Comparison of ENCODE assay signal across 8 cellular contexts in the genomic region with DNA sequence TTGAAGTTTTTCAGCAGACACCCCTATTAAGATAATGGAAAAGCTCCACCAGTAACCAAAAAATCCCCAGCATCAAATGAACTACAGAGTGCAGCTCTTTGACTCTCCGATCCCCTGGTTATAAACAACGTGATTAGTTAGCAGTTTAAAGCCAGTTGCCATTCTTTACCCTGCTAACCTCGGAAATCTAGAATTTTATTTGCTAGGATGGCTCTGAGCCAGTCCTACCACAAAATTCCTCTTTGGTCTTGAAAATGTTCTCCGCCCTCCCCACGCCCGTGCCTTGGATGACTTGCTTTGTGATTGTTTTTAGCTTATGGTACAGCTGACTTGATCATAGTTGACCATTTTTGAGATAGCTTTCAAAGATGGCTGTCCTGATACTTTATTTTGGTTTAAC. TPM values are rescaled to one million over a fixed set of nuclear protein-coding genes. Genes with fewer than 3 reads are reported as not detected.
DNase-seq lines count a peak whose midpoint lies in the region; ATAC-seq, FAIRE-seq and TF ChIP-seq lines count a peak whose summit lies in the region.

No MANE protein-coding gene starts in this region.

- peak overlapping the region; percentile 78 for H3K4me3 ChIP-seq in CD8-positive, alpha-beta T cell (ENCODE audit: low read depth, low read length)
- H3K4me3 ChIP-seq in bronchial epithelial cell (ENCODE audit: low read depth, low read length), result peak overlapping the region; percentile 82
- H3K4me3 ChIP-seq in mesendoderm (ENCODE audit: low read length), result peak overlapping the region; percentile 57

- H3K4me1 ChIP-seq in CD8-positive, alpha-beta T cell (ENCODE audit: insufficient read depth, low read length), result peaks cover 29% of the 10 kb centered on the region
- H3K4me1 ChIP-seq in mesendoderm (ENCODE audit: control insufficient read depth, low read depth, low read length), result no peaks in the 10 kb centered on the region

- POLR2A ChIA-PET in CD8-positive, alpha-beta T cell (lab: Charles Lee), result interaction anchor here (0.6 to 4.5 kb wide), 13 partner anchors 12 to 347 kb away, joined by 3 to 73 read pairs (median 18); a partner anchor contains a TSS

- H3K4me2 ChIP-seq in mesendoderm (ENCODE audit: low read length), result peak overlapping the region; percentile 89

- H3K9me3 Mint-ChIP-seq in CD8-positive, alpha-beta T cell, result no peaks in the 10 kb centered on the region

- H3K27ac ChIP-seq in CD8-positive, alpha-beta T cell (ENCODE audit: low read depth, low read length), result peak overlapping the region; percentile 94
- H3K27ac ChIP-seq in mesendoderm (ENCODE audit: low read depth, low read length), result no peak overlapping the region

- peaks cover 20% of the 10 kb centered on the region for H3K36me3 Mint-ChIP-seq in CD8-positive, alpha-beta T cell

- no peak overlapping the region for H2BK5ac ChIP-seq in mesendoderm (ENCODE audit: low read length)

- no peak for ATAC-seq in CD8-positive, alpha-beta T cell
- ATAC-seq in GM18867 (IDR thresholded peaks at IDR 0.05; ENCODE audit: unreplicated experiment), result no peak
- ATAC-seq in left lobe of liver, result no peak

- peaks cover under 1% of the 10 kb centered on the region for H3K36me3 ChIP-seq in CD8-positive, alpha-beta T cell (ENCODE audit: insufficient read depth, low read length)
- H3K36me3 ChIP-seq in bronchial epithelial cell (ENCODE audit: control insufficient read depth, insufficient read depth, low read length), result peaks cover 2% of the 10 kb centered on the region
- no peaks in the 10 kb centered on the region for H3K36me3 ChIP-seq in mesendoderm (ENCODE audit: control insufficient read depth, insufficient read depth, low read length)

- peak overlapping the region; percentile 98 for H3K4me3 Mint-ChIP-seq in CD8-positive, alpha-beta T cell

- no peak overlapping the region for H2AK5ac ChIP-seq in mesendoderm (ENCODE audit: low read length)

- H3K79me2 ChIP-seq in mesendoderm (ENCODE audit: control insufficient read depth, insufficient read depth, low read length), result peaks cover 17% of the 10 kb centered on the region

- H3K4ac ChIP-seq in mesendoderm (ENCODE audit: low read depth, low read length), result no peak overlapping the region

- H3K79me1 ChIP-seq in mesendoderm (ENCODE audit: low read length), result peaks cover 7% of the 10 kb centered on the region

- H4K5ac ChIP-seq in mesendoderm (ENCODE audit: low read length), result no peak overlapping the region

- H4K8ac ChIP-seq in mesendoderm (ENCODE audit: low read depth, low read length), result no peak overlapping the region

- intact Hi-C loops in CD8-positive, alpha-beta T cell (cut with DNase I, micrococcal nuclease), result loop anchor here (2.0 to 5.0 kb wide), 5 partner anchors 80 to 543 kb away; a partner anchor contains a TSS

- H3K23ac ChIP-seq in mesendoderm (ENCODE audit: low read length), result peak overlapping the region; percentile 1

- no peak overlapping the region for H2BK15ac ChIP-seq in mesendoderm (replicated peaks; ENCODE audit: low read depth)

- no peak for DNase-seq in CD8-positive, alpha-beta T cell
- peak; percentile 71 for DNase-seq in M059J (ENCODE audit: low read depth)
- DNase-seq in bronchial epithelial cell (ENCODE audit: low read depth), result peak; percentile 27
- no peak for DNase-seq in mesendoderm
- no peak for DNase-seq in DMS114 treated with DMSO at 0.1 percent for 48 hours (lab: John Stamatoyannopoulos, UW; ENCODE audit: unreplicated experiment)
- DNase-seq in amygdala (lab: John Stamatoyannopoulos, UW), result no peak
- DNase-seq in left lobe of liver (ENCODE audit: low spot score), result no peak

- no CpG with 5 or more reads among the region's 6 CpGs for WGBS in mesendoderm (ENCODE audit: extremely low coverage, insufficient coverage, low lambda C conversion rate)

- H3K9ac ChIP-seq in mesendoderm (ENCODE audit: low read length), result peak overlapping the region; percentile 82

- H2BK120ac ChIP-seq in mesendoderm (ENCODE audit: low read depth, low read length), result no peak overlapping the region

- H3K27ac Mint-ChIP-seq in CD8-positive, alpha-beta T cell, result peak overlapping the region; percentile 100

- H3K9me3 ChIP-seq in CD8-positive, alpha-beta T cell (ENCODE audit: low read length), result no peaks in the 10 kb centered on the region

- FAIRE-seq in bronchial epithelial cell (lab: Jason Lieb, UNC), result no peak

- CTCF ChIA-PET in CD8-positive, alpha-beta T cell (lab: Charles Lee), result interaction anchor here (0.6 to 3.3 kb wide), 5 partner anchors 61 to 135 kb away, joined by 3 to 17 read pairs (median 3); a partner anchor contains a TSS

- peaks cover 41% of the 10 kb centered on the region for H3K4me1 Mint-ChIP-seq in CD8-positive, alpha-beta T cell (ENCODE audit: low read depth)

- H3K27me3 ChIP-seq in CD8-positive, alpha-beta T cell (ENCODE audit: insufficient read depth, low read length), result no peaks in the 10 kb centered on the region
- H3K27me3 ChIP-seq in bronchial epithelial cell (ENCODE audit: control insufficient read depth, insufficient read depth, low read length) (no peaks in the 10 kb centered on the region), mesendoderm (ENCODE audit: insufficient read depth, low read length, poor library complexity) (no peaks in the 10 kb centered on the region)

- H3K18ac ChIP-seq in mesendoderm (ENCODE audit: low read length), result no peak overlapping the region

- no peaks in the 10 kb centered on the region for H3K27me3 Mint-ChIP-seq in CD8-positive, alpha-beta T cell (ENCODE audit: low read depth)

- TF ChIP-seq CTCF in CD8-positive, alpha-beta T cell (IDR thresholded peaks at IDR 0.05), result no peak
- no peak for TF ChIP-seq CTCF in bronchial epithelial cell (IDR thresholded peaks at IDR 0.05; ENCODE audit: insufficient read depth, low read length, severe bottlenecking)

- peak overlapping the region; percentile 94 for H3K56ac ChIP-seq in mesendoderm (ENCODE audit: low read length)

RNA-seq across cellular contexts. Expression of a gene that starts 1.2 kb away (rescaled TPM):
- 100 to 1,000 TPM; 121 to 122 TPM for total RNA-seq in CD8-positive, alpha-beta T cell
- 40.8 and 65.5 TPM in 2 replicates for total RNA-seq in M059J (2014; rRNA removed; shearing (Covaris generic))
- 57.6 and 72.7 TPM in 2 replicates for total RNA-seq in bronchial epithelial cell
- 26.2 TPM for polyA plus RNA-seq in mesendoderm (2013, experiment 1 of 2)
- polyA plus RNA-seq in mesendoderm (2013, experiment 2 of 2), result 26.3 TPM
- 56.2 TPM for total RNA-seq in left lobe of liver

Comparison
In these comparisons a context has a peak if more than half of its experiments do, and no peak if none do; other contexts are left out.
1. DNase-seq: peak in M059J (single experiment) and bronchial epithelial cell (single experiment); none in CD8-positive, alpha-beta T cell (0 of 7), mesendoderm (single experiment), DMS114 treated with DMSO at 0.1 percent for 48 hours (single experiment), amygdala (0 of 56) and left lobe of liver (single experiment).
2. Peak in every context shown above with its lines, with median percentiles within 50 percentile points of each other: H3K4me3 ChIP-seq.